Comparison of ENCODE assay signal across 5 cellular contexts in genomic region chr9:18896004-18896403, GRCh38.
"Had no signal": no experiment of that assay in that cellular context is flagged by ENCODE, and none has a peak within 500 bp of the region (broad histone marks: within the 10 kb centered on the region; RNA-seq: fewer than 3 reads in every experiment).

No MANE protein-coding gene starts in this region.

- H3K4me2 ChIP-seq: GM23338 had no signal

- H3K27ac ChIP-seq: HL-60 had no signal

- H3K27me3 Mint-ChIP-seq: IgD-negative memory B cell had no signal

- H3K27ac Mint-ChIP-seq: GM23338, H9, HFFc6, IgD-negative memory B cell had no signal

- DNase-seq: H9, HFFc6 had no signal

- H3K4me3 Mint-ChIP-seq: GM23338, H9, HFFc6, IgD-negative memory B cell had no signal

- H3K4me1 Mint-ChIP-seq: IgD-negative memory B cell had no signal

- H3K4me3 ChIP-seq: GM23338 had no signal

- H3K9me3 Mint-ChIP-seq: GM23338 had no signal
